In the genomic region with DNA sequence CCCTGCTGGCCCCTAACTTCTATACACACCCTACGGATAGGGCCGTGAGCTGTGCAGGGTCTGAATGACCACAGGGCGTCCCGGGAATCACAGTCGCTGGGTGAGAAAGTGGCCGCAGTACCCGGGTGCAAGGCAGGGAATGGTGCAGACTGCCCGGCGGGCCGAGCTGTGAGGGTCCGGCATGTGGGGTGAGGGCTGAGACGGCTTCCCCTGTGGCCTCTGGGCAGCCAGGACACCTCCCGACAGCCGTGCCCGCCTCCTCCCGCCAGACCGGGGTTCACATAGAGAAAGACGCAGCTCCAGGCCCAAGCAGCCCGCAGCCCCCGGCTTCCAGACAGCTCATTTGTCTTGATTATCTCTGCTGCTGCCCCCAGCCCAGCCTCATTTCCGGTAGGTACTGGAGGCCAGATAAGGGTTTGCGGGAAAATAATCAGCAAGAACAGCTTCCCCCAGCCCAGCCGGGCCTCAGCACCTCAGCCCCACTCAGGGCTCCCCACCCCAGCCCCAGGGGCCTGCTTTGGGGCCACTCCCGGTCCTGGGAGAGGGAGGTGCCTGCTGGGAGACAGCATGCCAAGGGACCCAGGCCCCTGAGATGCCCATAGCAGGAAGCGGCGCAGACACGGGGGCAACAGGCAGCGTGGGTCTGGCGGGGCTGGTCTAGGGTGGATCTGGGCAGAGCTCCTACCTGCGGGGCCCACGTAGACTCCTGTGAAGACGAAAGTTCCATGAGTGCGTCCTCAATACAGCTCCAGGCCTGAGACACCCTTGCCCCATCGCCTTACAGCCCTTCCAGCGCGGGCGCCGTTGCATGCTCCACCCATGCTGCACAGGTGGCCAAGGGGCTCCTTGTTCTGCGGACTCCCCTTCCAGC, we compare ENCODE assay signal across 30 cellular contexts.
DNase-seq lines count a peak whose midpoint lies in the region; ATAC-seq and TF ChIP-seq lines count a peak whose summit lies in the region.
"Had no signal": no experiment of that assay in that cellular context is flagged by ENCODE, and none has a peak within 500 bp of the region (broad histone marks: within the 10 kb centered on the region; RNA-seq: fewer than 3 reads in every experiment).

No MANE protein-coding gene starts in this region.

- H3K36me3 ChIP-seq in WERI-Rb-1, result no peaks in the 10 kb centered on the region
- H3K36me3 ChIP-seq: cardiac muscle cell, colonic mucosa, Peyer's patch, right atrium auricular region, SJSA1, thoracic aorta, uterus had no signal

- peaks cover 21% of the 10 kb centered on the region for H3K9me3 ChIP-seq in WERI-Rb-1 (ENCODE audit: severe bottlenecking)
- H3K9me3 ChIP-seq: colonic mucosa had no signal

- no peak for ATAC-seq in sciatic nerve
- no peak for ATAC-seq in HG03469 (IDR thresholded peaks at IDR 0.05; ENCODE audit: unreplicated experiment)
- ATAC-seq: effector memory CD8-positive, alpha-beta T cell; left lobe of liver had no signal

- DNase-seq in D341Med (ENCODE audit: low spot score) (peak; percentile 29), SK-N-DZ (ENCODE audit: low spot score) (peak; percentile 30), erythroblast (lab: John Stamatoyannopoulos, UW) (peak; percentile 51 to 85), sciatic nerve (ENCODE audit: low spot score) (peak; percentile 43), NOMO-1 (lab: John Stamatoyannopoulos, UW; ENCODE audit: unreplicated experiment in 2 of 2) (no peak), WERI-Rb-1 (no peak)
- DNase-seq: ACHN; activated CD4-positive, alpha-beta memory T cell treated with anti-CD3 and anti-CD28 coated beads for 36 hours; activated CD4-positive, alpha-beta T cell treated with anti-CD3 and anti-CD28 coated beads for 1 hour; activated gamma-delta T cell treated with Interleukin-2 at 50 U/mL for 16 hours; activated naive CD8-positive, alpha-beta T cell treated with anti-CD3 and anti-CD28 coated beads, Interleukin-2, amount 10 ng/mL, durations not matched to agents 7 days and 5 days; colonic mucosa; effector memory CD8-positive, alpha-beta T cell; EL; GOT3; mesenchymal stem cell; NCI-H1436 treated with DMSO at 0.1 percent for 48 hours; NCI-H2081 treated with DMSO at 0.1 percent for 48 hours; NCI-H345; stimulated activated CD4-positive, alpha-beta T cell treated with anti-CD3 and anti-CD28 coated beads, Interleukin-2, amount 100 ng/mL, for 24 hours; uterus had no signal

- TF ChIP-seq POLR2A in erythroblast (IDR thresholded peaks at IDR 0.05; ENCODE audit: low read length), result no peak

- H3K27ac ChIP-seq in WERI-Rb-1, result no peak overlapping the region
- H3K27ac ChIP-seq: cardiac muscle cell, colonic mucosa, KMS-11, parathyroid adenoma, Peyer's patch, right atrium auricular region, SJSA1, thoracic aorta, uterus had no signal

- no peaks in the 10 kb centered on the region for H3K27me3 ChIP-seq in WERI-Rb-1 (ENCODE audit: insufficient read depth, low read depth, severe bottlenecking)
- H3K27me3 ChIP-seq: cardiac muscle cell, Peyer's patch, SJSA1 had no signal

- no peak for TF ChIP-seq CTCF in WERI-Rb-1 (IDR thresholded peaks at IDR 0.05; ENCODE audit: low read depth, low read length)

- intact Hi-C loops in sciatic nerve (cut with DNase I), result no loop called here

- no peak overlapping the region for H3K4me3 ChIP-seq in WERI-Rb-1 (ENCODE audit: low read depth, low read length)
- H3K4me3 ChIP-seq: cardiac muscle cell, colonic mucosa, Peyer's patch, right atrium auricular region, SJSA1, thoracic aorta, uterus had no signal

Comparison
In these comparisons a context has a peak if more than half of its experiments do, and no peak if none do; other contexts are left out.
1. DNase-seq: peak in D341Med (single experiment), SK-N-DZ (single experiment), erythroblast (2 of 2) and sciatic nerve (single experiment); none in NOMO-1 (0 of 2) and WERI-Rb-1 (single experiment).